Comparison of ENCODE assay signal across 1 cellular context in the genomic region with DNA sequence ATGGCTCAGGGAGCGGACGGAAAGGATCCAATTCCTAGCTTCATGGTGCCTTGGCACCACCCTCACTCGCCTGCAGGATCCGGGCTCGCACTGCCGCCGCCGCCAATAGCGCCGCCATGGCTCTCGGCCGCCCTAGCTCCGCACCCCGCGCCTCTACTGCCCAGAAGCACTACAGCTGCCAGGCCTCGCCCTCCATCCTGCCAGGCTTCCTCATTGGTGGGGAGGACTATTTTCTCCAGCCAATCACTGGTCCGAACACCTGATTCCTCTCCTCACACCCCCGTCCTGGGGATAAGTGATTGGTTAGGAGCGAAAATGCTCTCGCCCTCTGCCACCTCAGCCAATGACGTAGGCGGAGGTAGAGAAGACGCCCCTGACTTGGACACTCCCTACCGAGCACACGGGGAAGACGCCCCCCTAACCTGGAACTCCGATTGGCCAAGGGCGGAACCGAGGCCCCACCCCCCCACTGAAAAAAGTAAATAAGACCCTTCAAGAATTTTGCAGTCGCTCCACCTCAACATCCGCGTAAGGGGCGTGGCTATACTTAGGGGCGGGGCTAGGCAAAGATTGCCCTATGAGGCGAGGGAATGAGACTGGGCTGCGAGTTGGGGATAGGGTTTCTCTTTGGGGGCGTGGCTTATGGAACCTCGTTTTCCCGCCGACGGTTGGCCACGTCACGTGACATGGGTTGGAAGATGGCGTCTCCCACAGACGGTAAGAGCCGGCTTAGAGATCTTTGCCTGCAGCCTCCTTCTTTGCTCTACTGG.
TF ChIP-seq lines count a peak whose summit lies in the region.

A gene (minus strand): TSS at position 177 of the 770 bp plus-strand sequence. CDS start 59 bp downstream, at position 118.
A gene with protein sequence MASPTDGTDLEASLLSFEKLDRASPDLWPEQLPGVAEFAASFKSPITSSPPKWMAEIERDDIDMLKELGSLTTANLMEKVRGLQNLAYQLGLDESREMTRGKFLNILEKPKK (plus strand): TSS at position 680 of the 770 bp plus-strand sequence. CDS start 19 bp downstream, at position 699.

TF ChIP-seq in K562, 482 proteins besides CTCF, POLR2A, EP300 and RAD21 (continued from another document):
- TF ChIP-seq, protein P1, sequence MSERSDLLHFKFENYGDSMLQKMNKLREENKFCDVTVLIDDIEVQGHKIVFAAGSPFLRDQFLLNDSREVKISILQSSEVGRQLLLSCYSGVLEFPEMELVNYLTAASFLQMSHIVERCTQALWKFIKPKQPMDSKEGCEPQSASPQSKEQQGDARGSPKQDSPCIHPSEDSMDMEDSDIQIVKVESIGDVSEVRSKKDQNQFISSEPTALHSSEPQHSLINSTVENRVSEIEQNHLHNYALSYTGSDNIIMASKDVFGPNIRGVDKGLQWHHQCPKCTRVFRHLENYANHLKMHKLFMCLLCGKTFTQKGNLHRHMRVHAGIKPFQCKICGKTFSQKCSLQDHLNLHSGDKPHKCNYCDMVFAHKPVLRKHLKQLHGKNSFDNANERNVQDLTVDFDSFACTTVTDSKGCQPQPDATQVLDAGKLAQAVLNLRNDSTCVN (CRISPR knock-in tag; IDR thresholded peaks at IDR 0.05), result no peak
- TF ChIP-seq ZNF77 (CRISPR knock-in tag; IDR thresholded peaks at IDR 0.05) (no peak), EGR1 (conservative IDR thresholded peaks at IDR 0.05) (peak; percentile 67), MYC (IDR thresholded peaks at IDR 0.05; ENCODE audit: low read depth, low read length) (peak; percentile 58; the same call in 1 of the 2 replicates), MYC (CRISPR knock-in tag; IDR thresholded peaks at IDR 0.05; ENCODE audit: borderline replicate concordance, low read depth) (no peak), CREB1 (IDR thresholded peaks at IDR 0.05) (peak; percentile 71), CREB1 (CRISPR knock-in tag; IDR thresholded peaks at IDR 0.05) (peak; percentile 72), HNRNPLL (IDR thresholded peaks at IDR 0.05; ENCODE audit: low read depth, low read length, poor library complexity, severe bottlenecking) (peak; percentile 72), YY1 (IDR thresholded peaks at IDR 0.05; ENCODE audit: borderline replicate concordance in 1 of 3, control insufficient read depth in 1 of 3, extremely low read depth in 1 of 3, insufficient read depth in 3 of 3, insufficient read length in 1 of 3, insufficient replicate concordance in 2 of 3, low read depth in 1 of 3, low read length in 2 of 3) (peak; percentile 69 to 98 (median 91)), ZNF431 (CRISPR knock-in tag; IDR thresholded peaks at IDR 0.05) (no peak), RBFOX2 (IDR thresholded peaks at IDR 0.05; ENCODE audit: low read depth, low read length) (peak; percentile 85), GATAD2A (IDR thresholded peaks at IDR 0.05) (no peak), CCNT2 (IDR thresholded peaks at IDR 0.05; ENCODE audit: borderline replicate concordance, extremely low read depth, insufficient read length, low read depth, low read length) (peak; percentile 40), ARNT (IDR thresholded peaks at IDR 0.05) (peak in 1 of 2 experiments; percentile 81; a peak in 1 of 4 replicates), SREBF1 (IDR thresholded peaks at IDR 0.05; ENCODE audit: borderline replicate concordance, low read depth, low read length) (peak; percentile 24; the same call in 1 of the 2 replicates), RAD51 (IDR thresholded peaks at IDR 0.05; ENCODE audit: borderline replicate concordance, low read depth) (peak; percentile 99), RBM25 (IDR thresholded peaks at IDR 0.05; ENCODE audit: low read depth, low read length, severe bottlenecking) (peak; percentile 68)
- TF ChIP-seq, protein P2, sequence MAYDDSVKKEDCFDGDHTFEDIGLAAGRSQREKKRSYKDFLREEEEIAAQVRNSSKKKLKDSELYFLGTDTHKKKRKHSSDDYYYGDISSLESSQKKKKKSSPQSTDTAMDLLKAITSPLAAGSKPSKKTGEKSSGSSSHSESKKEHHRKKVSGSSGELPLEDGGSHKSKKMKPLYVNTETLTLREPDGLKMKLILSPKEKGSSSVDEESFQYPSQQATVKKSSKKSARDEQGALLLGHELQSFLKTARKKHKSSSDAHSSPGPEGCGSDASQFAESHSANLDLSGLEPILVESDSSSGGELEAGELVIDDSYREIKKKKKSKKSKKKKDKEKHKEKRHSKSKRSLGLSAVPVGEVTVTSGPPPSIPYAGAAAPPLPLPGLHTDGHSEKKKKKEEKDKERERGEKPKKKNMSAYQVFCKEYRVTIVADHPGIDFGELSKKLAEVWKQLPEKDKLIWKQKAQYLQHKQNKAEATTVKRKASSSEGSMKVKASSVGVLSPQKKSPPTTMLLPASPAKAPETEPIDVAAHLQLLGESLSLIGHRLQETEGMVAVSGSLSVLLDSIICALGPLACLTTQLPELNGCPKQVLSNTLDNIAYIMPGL (CRISPR knock-in tag; IDR thresholded peaks at IDR 0.05), result no peak
- TF ChIP-seq, protein P3, sequence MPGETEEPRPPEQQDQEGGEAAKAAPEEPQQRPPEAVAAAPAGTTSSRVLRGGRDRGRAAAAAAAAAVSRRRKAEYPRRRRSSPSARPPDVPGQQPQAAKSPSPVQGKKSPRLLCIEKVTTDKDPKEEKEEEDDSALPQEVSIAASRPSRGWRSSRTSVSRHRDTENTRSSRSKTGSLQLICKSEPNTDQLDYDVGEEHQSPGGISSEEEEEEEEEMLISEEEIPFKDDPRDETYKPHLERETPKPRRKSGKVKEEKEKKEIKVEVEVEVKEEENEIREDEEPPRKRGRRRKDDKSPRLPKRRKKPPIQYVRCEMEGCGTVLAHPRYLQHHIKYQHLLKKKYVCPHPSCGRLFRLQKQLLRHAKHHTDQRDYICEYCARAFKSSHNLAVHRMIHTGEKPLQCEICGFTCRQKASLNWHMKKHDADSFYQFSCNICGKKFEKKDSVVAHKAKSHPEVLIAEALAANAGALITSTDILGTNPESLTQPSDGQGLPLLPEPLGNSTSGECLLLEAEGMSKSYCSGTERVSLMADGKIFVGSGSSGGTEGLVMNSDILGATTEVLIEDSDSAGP (CRISPR knock-in tag; IDR thresholded peaks at IDR 0.05), result no peak
- TF ChIP-seq, protein P4, sequence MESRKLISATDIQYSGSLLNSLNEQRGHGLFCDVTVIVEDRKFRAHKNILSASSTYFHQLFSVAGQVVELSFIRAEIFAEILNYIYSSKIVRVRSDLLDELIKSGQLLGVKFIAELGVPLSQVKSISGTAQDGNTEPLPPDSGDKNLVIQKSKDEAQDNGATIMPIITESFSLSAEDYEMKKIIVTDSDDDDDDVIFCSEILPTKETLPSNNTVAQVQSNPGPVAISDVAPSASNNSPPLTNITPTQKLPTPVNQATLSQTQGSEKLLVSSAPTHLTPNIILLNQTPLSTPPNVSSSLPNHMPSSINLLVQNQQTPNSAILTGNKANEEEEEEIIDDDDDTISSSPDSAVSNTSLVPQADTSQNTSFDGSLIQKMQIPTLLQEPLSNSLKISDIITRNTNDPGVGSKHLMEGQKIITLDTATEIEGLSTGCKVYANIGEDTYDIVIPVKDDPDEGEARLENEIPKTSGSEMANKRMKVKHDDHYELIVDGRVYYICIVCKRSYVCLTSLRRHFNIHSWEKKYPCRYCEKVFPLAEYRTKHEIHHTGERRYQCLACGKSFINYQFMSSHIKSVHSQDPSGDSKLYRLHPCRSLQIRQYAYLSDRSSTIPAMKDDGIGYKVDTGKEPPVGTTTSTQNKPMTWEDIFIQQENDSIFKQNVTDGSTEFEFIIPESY (CRISPR knock-in tag; IDR thresholded peaks at IDR 0.05), result no peak
- TF ChIP-seq, protein P5, sequence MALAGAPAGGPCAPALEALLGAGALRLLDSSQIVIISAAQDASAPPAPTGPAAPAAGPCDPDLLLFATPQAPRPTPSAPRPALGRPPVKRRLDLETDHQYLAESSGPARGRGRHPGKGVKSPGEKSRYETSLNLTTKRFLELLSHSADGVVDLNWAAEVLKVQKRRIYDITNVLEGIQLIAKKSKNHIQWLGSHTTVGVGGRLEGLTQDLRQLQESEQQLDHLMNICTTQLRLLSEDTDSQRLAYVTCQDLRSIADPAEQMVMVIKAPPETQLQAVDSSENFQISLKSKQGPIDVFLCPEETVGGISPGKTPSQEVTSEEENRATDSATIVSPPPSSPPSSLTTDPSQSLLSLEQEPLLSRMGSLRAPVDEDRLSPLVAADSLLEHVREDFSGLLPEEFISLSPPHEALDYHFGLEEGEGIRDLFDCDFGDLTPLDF (CRISPR knock-in tag; IDR thresholded peaks at IDR 0.05), result peak; percentile 95
- TF ChIP-seq, protein P6, sequence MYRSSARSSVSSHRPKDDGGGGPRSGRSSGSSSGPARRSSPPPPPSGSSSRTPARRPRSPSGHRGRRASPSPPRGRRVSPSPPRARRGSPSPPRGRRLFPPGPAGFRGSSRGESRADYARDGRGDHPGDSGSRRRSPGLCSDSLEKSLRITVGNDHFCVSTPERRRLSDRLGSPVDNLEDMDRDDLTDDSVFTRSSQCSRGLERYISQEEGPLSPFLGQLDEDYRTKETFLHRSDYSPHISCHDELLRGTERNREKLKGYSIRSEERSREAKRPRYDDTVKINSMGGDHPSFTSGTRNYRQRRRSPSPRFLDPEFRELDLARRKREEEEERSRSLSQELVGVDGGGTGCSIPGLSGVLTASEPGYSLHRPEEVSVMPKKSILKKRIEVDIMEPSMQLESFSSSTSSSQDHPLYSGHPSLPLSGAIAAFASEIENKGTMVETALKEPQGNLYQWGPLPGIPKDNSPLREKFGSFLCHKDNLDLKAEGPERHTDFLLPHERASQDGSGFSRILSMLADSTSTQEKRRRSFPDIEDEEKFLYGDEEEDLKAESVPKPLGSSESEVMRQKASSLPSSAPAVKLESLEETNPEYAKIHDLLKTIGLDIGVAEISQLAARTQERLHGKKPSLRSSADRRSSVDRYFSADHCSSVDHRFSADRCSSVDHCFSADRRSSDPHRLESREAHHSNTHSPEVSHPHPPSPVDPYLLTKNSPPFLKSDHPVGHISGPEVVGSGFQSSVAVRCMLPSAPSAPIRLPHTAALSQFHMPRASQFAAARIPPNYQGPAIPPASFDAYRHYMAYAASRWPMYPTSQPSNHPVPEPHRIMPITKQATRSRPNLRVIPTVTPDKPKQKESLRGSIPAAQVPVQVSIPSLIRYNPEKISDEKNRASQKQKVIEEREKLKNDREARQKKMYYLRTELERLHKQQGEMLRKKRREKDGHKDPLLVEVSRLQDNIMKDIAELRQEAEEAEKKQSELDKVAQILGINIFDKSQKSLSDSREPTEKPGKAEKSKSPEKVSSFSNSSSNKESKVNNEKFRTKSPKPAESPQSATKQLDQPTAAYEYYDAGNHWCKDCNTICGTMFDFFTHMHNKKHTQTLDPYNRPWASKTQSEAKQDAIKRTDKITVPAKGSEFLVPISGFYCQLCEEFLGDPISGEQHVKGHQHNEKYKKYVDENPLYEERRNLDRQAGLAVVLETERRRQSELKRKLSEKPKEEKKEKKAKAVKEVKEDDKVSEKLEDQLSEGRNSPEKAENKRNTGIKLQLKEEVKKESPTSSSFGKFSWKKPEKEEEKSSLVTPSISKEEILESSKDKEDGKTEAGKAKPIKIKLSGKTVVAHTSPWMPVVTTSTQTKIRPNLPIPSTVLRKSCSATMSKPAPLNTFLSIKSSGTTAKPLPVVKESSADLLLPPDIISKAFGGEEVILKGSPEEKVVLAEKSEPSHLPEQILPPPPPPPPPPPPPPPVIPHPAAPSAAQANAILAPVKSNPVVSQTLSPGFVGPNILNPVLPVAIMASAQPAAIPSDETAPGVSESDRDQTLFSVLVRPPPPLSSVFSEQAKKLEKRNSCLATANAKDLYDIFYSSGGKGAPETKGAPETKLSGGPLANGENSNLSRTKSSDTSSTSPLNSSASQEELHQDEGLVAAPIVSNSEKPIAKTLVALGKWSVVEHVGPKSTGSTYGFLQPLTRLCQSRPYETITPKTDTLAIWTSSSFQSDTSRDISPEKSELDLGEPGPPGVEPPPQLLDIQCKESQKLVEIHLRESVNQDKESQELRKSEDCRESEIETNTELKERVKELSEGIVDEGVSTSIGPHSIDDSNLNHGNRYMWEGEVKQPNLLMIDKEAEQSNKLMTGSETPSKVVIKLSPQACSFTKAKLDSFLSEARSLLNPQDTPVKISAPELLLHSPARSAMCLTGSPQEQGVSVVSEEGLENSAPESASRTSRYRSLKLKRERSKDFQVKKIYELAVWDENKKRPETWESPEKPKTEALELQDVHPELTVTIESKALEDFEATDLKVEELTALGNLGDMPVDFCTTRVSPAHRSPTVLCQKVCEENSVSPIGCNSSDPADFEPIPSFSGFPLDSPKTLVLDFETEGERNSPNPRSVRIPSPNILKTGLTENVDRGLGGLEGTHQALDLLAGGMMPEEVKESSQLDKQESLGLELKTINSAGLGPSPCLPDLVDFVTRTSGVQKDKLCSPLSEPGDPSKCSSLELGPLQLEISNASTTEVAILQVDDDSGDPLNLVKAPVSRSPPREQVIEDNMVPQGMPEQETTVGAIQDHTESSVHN (IDR thresholded peaks at IDR 0.05; ENCODE audit: borderline replicate concordance in 1 of 2, low read depth in 1 of 2), result peak in 1 of 2 experiments; percentile 86; a peak in 2 of 4 replicates
- TF ChIP-seq, protein P7, sequence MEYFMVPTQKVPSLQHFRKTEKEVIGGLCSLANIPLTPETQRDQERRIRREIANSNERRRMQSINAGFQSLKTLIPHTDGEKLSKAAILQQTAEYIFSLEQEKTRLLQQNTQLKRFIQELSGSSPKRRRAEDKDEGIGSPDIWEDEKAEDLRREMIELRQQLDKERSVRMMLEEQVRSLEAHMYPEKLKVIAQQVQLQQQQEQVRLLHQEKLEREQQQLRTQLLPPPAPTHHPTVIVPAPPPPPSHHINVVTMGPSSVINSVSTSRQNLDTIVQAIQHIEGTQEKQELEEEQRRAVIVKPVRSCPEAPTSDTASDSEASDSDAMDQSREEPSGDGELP (CRISPR knock-in tag; IDR thresholded peaks at IDR 0.05; ENCODE audit: borderline replicate concordance), result peak; percentile 94
